ENCODE assay signal across 10 cellular contexts in genomic region chr7:1192171-1192676, GRCh38. TPM values are rescaled to one million over a fixed set of nuclear protein-coding genes. Genes with fewer than 3 reads are reported as not detected.
DNase-seq lines count a peak whose midpoint lies in the region; ATAC-seq and TF ChIP-seq lines count a peak whose summit lies in the region.
"Had no signal": no experiment of that assay in that cellular context is flagged by ENCODE, and none has a peak within 500 bp of the region (broad histone marks: within the 10 kb centered on the region; RNA-seq: fewer than 3 reads in every experiment).

No MANE protein-coding gene starts in this region.

- POLR2A ChIA-PET in activated CD4-positive, alpha-beta memory T cell treated with anti-CD3 and anti-CD28 coated beads, Interleukin-2, amount 10 ng/mL, durations not matched to agents 7 days and 5 days (lab: Charles Lee) = interaction anchor here (1.1 to 2.1 kb wide), 5 partner anchors 9 to 217 kb away, joined by 3 to 10 read pairs (median 7); partner anchors contain the start of genes COX19 and ZFAND2A

- H3K27ac ChIP-seq in DOHH2 (ENCODE audit: low read depth, low read length) (no peak overlapping the region), KOPT-K1 (ENCODE audit: low read depth, low read length, poor library complexity, severe bottlenecking) (peak overlapping the region; percentile 61)

- peak overlapping the region; percentile 78 for H3K4me3 Mint-ChIP-seq in activated CD4-positive, alpha-beta memory T cell treated with anti-CD3 and anti-CD28 coated beads, Interleukin-2, amount 10 ng/mL, durations not matched to agents 7 days and 5 days

- peaks cover 17% of the 10 kb centered on the region for H3K36me3 Mint-ChIP-seq in activated CD4-positive, alpha-beta memory T cell treated with anti-CD3 and anti-CD28 coated beads, Interleukin-2, amount 10 ng/mL, durations not matched to agents 7 days and 5 days (ENCODE audit: low read depth)

- H3K4me3 ChIP-seq in DOHH2 (ENCODE audit: low read length) = no peak overlapping the region

- no peaks in the 10 kb centered on the region for H3K9me2 ChIP-seq in DOHH2 (replicated peaks; ENCODE audit: control insufficient read depth, low read length)

- CTCF ChIA-PET in activated CD4-positive, alpha-beta memory T cell treated with anti-CD3 and anti-CD28 coated beads, Interleukin-2, amount 10 ng/mL, durations not matched to agents 7 days and 5 days (lab: Charles Lee) = interaction anchor here (0.7 to 6.3 kb wide), 10 partner anchors 9 to 240 kb away, joined by 3 to 55 read pairs (median 6); partner anchors contain the start of gene ZFAND2A

- peak; percentile 49 for DNase-seq in activated CD4-positive, alpha-beta memory T cell treated with anti-CD3 and anti-CD28 coated beads, Interleukin-2, amount 10 ng/mL, durations not matched to agents 7 days and 5 days
- DNase-seq in left kidney (ENCODE audit: low read depth, low spot score) = peak; percentile 62
- no peak for DNase-seq in DMS114 treated with DMSO at 0.1 percent for 48 hours (lab: John Stamatoyannopoulos, UW; ENCODE audit: unreplicated experiment)
- DNase-seq in NCI-H128 (lab: John Stamatoyannopoulos, UW; ENCODE audit: unreplicated experiment) = no peak
- DNase-seq in OCI-M2 (lab: John Stamatoyannopoulos, UW; ENCODE audit: unreplicated experiment) = no peak
- DNase-seq: cortex of kidney had no signal

- H3K9me3 Mint-ChIP-seq in activated CD4-positive, alpha-beta memory T cell treated with anti-CD3 and anti-CD28 coated beads, Interleukin-2, amount 10 ng/mL, durations not matched to agents 7 days and 5 days = no peaks in the 10 kb centered on the region

- H3F3A ChIP-seq in DOHH2 (ENCODE audit: control insufficient read depth, insufficient read depth) = peaks cover 13% of the 10 kb centered on the region

- H3K4me1 Mint-ChIP-seq in activated CD4-positive, alpha-beta memory T cell treated with anti-CD3 and anti-CD28 coated beads, Interleukin-2, amount 10 ng/mL, durations not matched to agents 7 days and 5 days = peaks cover 32% of the 10 kb centered on the region

- H3K79me2 ChIP-seq in DOHH2 (ENCODE audit: control insufficient read depth, low read length) = no peaks in the 10 kb centered on the region

- H3K27me3 Mint-ChIP-seq in activated CD4-positive, alpha-beta memory T cell treated with anti-CD3 and anti-CD28 coated beads, Interleukin-2, amount 10 ng/mL, durations not matched to agents 7 days and 5 days = peaks cover 16% of the 10 kb centered on the region

- peaks cover 8% of the 10 kb centered on the region for H3K27me3 ChIP-seq in DOHH2 (ENCODE audit: control insufficient read depth, low read length)

- ATAC-seq in GM21737 (IDR thresholded peaks at IDR 0.05; ENCODE audit: unreplicated experiment) = no peak

- H3K27ac Mint-ChIP-seq in activated CD4-positive, alpha-beta memory T cell treated with anti-CD3 and anti-CD28 coated beads, Interleukin-2, amount 10 ng/mL, durations not matched to agents 7 days and 5 days = peak overlapping the region; percentile 93

- H3K4me2 ChIP-seq in DOHH2 (ENCODE audit: low read length) = no peak overlapping the region

- no peaks in the 10 kb centered on the region for H4K20me1 ChIP-seq in DOHH2 (ENCODE audit: control insufficient read depth, insufficient read depth, low read depth, low read length)

- TF ChIP-seq CTCF in DOHH2 (IDR thresholded peaks at IDR 0.05; ENCODE audit: low read depth, low read length, poor library complexity, severe bottlenecking) = peak; percentile 10

- H3K36me3 ChIP-seq in DOHH2 (ENCODE audit: control insufficient read depth, low read length) (no peaks in the 10 kb centered on the region), KOPT-K1 (ENCODE audit: insufficient read depth, low read length) (no peaks in the 10 kb centered on the region)

- H3K9me3 ChIP-seq in DOHH2 (ENCODE audit: control insufficient read depth, insufficient read depth, low read length) (peaks cover 12% of the 10 kb centered on the region; the same call in 1 of the 2 replicates), KOPT-K1 (ENCODE audit: insufficient read depth, low read length, poor library complexity, severe bottlenecking) (no peaks in the 10 kb centered on the region)

- H3K4me1 ChIP-seq in DOHH2 (ENCODE audit: control insufficient read depth, low read length) = peaks cover 6% of the 10 kb centered on the region

RNA-seq across cellular contexts. Expression of gene ZFAND2A, which starts 32.2 kb away (rescaled TPM):
- 10 to 100 TPM; 29.4 to 34.6 TPM for total RNA-seq in activated CD4-positive, alpha-beta memory T cell treated with anti-CD3 and anti-CD28 coated beads, Interleukin-2, amount 10 ng/mL, durations not matched to agents 7 days and 5 days

RNA-seq across cellular contexts. Expression of gene UNCX, which starts 40.4 kb away (rescaled TPM):
- total RNA-seq in activated CD4-positive, alpha-beta memory T cell treated with anti-CD3 and anti-CD28 coated beads, Interleukin-2, amount 10 ng/mL, durations not matched to agents 7 days and 5 days = not detected
- total RNA-seq: mesenteric fat pad had no signal

Comparison
In these comparisons a context has a peak if more than half of its experiments do, and no peak if none do; other contexts are left out.
1. DNase-seq: peak in activated CD4-positive, alpha-beta memory T cell treated with anti-CD3 and anti-CD28 coated beads, Interleukin-2, amount 10 ng/mL, durations not matched to agents 7 days and 5 days (single experiment) and left kidney (single experiment); none in DMS114 treated with DMSO at 0.1 percent for 48 hours (single experiment), NCI-H128 (single experiment) and OCI-M2 (single experiment).